1 cellular context compared by ENCODE assay signal in the genomic region with DNA sequence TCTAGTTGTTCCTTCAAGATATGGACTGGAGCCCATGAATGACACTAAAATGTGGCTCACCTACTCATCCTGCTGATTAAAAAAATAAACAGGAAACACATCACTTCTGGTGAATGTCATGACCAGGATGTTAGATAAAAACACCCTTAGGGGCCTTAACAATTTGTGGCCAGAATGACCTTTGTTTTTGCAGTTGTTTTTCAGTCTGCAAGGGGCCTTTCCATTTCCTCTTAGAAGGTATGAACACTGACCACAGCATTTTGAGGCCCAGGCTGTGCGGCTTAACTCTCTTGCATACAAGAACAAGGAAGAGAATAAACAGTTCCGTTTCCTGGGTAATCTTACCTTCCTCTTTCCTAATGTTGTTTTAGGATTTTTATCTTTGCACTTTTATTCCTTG.
TF ChIP-seq lines count a peak whose summit lies in the region.

No MANE protein-coding gene starts in this region.

TF ChIP-seq in HepG2, 621 proteins besides CTCF, POLR2A, EP300 and RAD21:
- TF ChIP-seq SUZ12 (IDR thresholded peaks at IDR 0.05; ENCODE audit: low read depth, low read length) (no peak), ZNF574 (CRISPR knock-in tag; IDR thresholded peaks at IDR 0.05) (no peak), MAZ (IDR thresholded peaks at IDR 0.05; ENCODE audit: borderline replicate concordance, low read depth, low read length) (no peak), MAZ (CRISPR knock-in tag; IDR thresholded peaks at IDR 0.05; ENCODE audit: low read depth) (no peak), ZNF18 (CRISPR knock-in tag; IDR thresholded peaks at IDR 0.05; ENCODE audit: insufficient replicate concordance) (no peak), FOXM1 (CRISPR knock-in tag; IDR thresholded peaks at IDR 0.05) (no peak), FOSL1 (CRISPR knock-in tag; IDR thresholded peaks at IDR 0.05; ENCODE audit: borderline replicate concordance) (no peak), MYPOP (CRISPR knock-in tag; IDR thresholded peaks at IDR 0.05) (no peak)
- TF ChIP-seq, protein P1, sequence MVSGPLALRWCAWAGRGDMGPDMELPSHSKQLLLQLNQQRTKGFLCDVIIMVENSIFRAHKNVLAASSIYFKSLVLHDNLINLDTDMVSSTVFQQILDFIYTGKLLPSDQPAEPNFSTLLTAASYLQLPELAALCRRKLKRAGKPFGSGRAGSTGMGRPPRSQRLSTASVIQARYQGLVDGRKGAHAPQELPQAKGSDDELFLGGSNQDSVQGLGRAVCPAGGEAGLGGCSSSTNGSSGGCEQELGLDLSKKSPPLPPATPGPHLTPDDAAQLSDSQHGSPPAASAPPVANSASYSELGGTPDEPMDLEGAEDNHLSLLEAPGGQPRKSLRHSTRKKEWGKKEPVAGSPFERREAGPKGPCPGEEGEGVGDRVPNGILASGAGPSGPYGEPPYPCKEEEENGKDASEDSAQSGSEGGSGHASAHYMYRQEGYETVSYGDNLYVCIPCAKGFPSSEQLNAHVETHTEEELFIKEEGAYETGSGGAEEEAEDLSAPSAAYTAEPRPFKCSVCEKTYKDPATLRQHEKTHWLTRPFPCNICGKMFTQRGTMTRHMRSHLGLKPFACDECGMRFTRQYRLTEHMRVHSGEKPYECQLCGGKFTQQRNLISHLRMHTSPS (CRISPR knock-in tag; IDR thresholded peaks at IDR 0.05; ENCODE audit: low read depth), result no peak
